In the genomic region with DNA sequence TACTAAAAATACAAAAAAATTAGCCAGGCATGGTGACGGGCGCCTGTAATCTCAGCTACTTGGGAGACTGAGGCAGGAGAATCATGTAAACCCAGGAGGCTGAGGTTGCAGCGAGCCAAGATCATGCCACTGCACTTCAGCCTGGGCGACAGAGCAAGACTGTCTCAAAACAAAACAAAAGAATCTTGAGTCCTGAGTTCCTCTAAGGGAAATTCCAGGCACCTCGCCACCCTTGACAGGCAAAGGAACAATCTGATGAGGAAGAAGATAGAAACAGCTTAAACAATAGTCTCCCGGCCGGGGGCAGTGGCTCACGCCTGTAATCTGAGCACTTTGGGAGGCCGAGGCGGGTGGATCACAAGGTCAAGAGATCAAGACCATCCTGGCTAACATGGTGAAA, we compare ENCODE assay signal across 7 cellular contexts. TPM values are rescaled to one million over a fixed set of nuclear protein-coding genes. Genes with fewer than 3 reads are reported as not detected.
DNase-seq lines count a peak whose midpoint lies in the region; ATAC-seq and TF ChIP-seq lines count a peak whose summit lies in the region.
"Not testable (repeated sequence)": the region's sequence is repeated elsewhere in the genome, so short reads cannot be mapped to it uniquely, and the experiment has no call there.

No MANE protein-coding gene starts in this region.

- H3K4me1 ChIP-seq in CD4-positive, CD25-positive, alpha-beta regulatory T cell (ENCODE audit: control insufficient read depth, insufficient read depth, low read length, poor library complexity, severe bottlenecking), result peaks cover 69% of the 10 kb centered on the region
- H3K4me1 ChIP-seq in OCI-LY1 (ENCODE audit: insufficient read depth, low read length, severe bottlenecking) (peaks cover 46% of the 10 kb centered on the region), gastrocnemius medialis (peaks cover 11 to 16% of the 10 kb centered on the region in 2 donors)
- H3K4me1 ChIP-seq in endodermal cell (ENCODE audit: control insufficient read depth, insufficient read depth, low read length); mesendoderm (ENCODE audit: control insufficient read depth, low read depth, low read length): not testable (repeated sequence)

- in situ Hi-C loops in gastrocnemius medialis (cut with MboI; ENCODE audit: low sequenced_read_pairs in 4 of 4), result loop anchor here in 1 of 4 donors (25.0 kb wide), 1 partner anchor 94 kb away; a partner anchor contains a TSS

- not testable (repeated sequence) for TF ChIP-seq POLR2A in gastrocnemius medialis (IDR thresholded peaks at IDR 0.05)

- H3K36me3 ChIP-seq in CD4-positive, CD25-positive, alpha-beta regulatory T cell (ENCODE audit: control insufficient read depth, insufficient read depth, low read length); OCI-LY1 (ENCODE audit: insufficient read depth, low read length); endodermal cell (ENCODE audit: control insufficient read depth, insufficient read depth, low read length); mesendoderm (ENCODE audit: control insufficient read depth, insufficient read depth, low read length); gastrocnemius medialis: not testable (repeated sequence)

- peaks cover 13 to 69% (median 35%) of the 10 kb centered on the region in 4 donors for H3K4me1 Mint-ChIP-seq in CD4-positive, CD25-positive, alpha-beta regulatory T cell
- H3K4me1 Mint-ChIP-seq in activated T-cell treated with anti-CD3 and anti-CD28 coated beads, Interleukin-2, amount 50 U/mL, for 24 hours (ENCODE audit: low read depth), result peaks cover 61% of the 10 kb centered on the region
- not testable (repeated sequence) for H3K4me1 Mint-ChIP-seq in endodermal cell

- intact Hi-C loops in gastrocnemius medialis (cut with DNase I; ENCODE audit: low total_unique reads), result not testable (repeated sequence)

- not testable (repeated sequence) for H2BK5ac ChIP-seq in mesendoderm (ENCODE audit: low read length)

- not testable (repeated sequence) for H3K18ac ChIP-seq in mesendoderm (ENCODE audit: low read length)

- H3K4me3 ChIP-seq in CD4-positive, CD25-positive, alpha-beta regulatory T cell (ENCODE audit: low read depth, low read length); OCI-LY1 (ENCODE audit: low read depth, low read length, poor library complexity, severe bottlenecking); endodermal cell (ENCODE audit: low read length); mesendoderm (ENCODE audit: low read length); gastrocnemius medialis: not testable (repeated sequence)

- not testable (repeated sequence) for ATAC-seq in CD4-positive, CD25-positive, alpha-beta regulatory T cell (ENCODE audit: low read depth in 2 of 2); gastrocnemius medialis

- not testable (repeated sequence) for H3K9me2 ChIP-seq in OCI-LY1 (ENCODE audit: low read depth, low read length)

- not testable (repeated sequence) for H3K27ac ChIP-seq in CD4-positive, CD25-positive, alpha-beta regulatory T cell (ENCODE audit: insufficient read depth, low read length, poor library complexity, severe bottlenecking); endodermal cell (ENCODE audit: low read depth, low read length); mesendoderm (ENCODE audit: low read depth, low read length)
- H3K27ac ChIP-seq in OCI-LY1 (ENCODE audit: low read depth, low read length, poor library complexity, severe bottlenecking) (peak overlapping the region; percentile 75), gastrocnemius medialis (peak overlapping the region in 3 of 4 donors; percentile 41 to 59 (median 50))

- not testable (repeated sequence) for H3K36me3 Mint-ChIP-seq in CD4-positive, CD25-positive, alpha-beta regulatory T cell; endodermal cell (ENCODE audit: low read depth)
- H3K36me3 Mint-ChIP-seq in activated T-cell treated with anti-CD3 and anti-CD28 coated beads, Interleukin-2, amount 50 U/mL, for 24 hours (ENCODE audit: low read depth), result peaks cover 25% of the 10 kb centered on the region

- H2BK120ac ChIP-seq in mesendoderm (ENCODE audit: low read depth, low read length), result not testable (repeated sequence)

- H4K8ac ChIP-seq in mesendoderm (ENCODE audit: low read depth, low read length), result not testable (repeated sequence)

- H3K9me3 Mint-ChIP-seq in CD4-positive, CD25-positive, alpha-beta regulatory T cell; activated T-cell treated with anti-CD3 and anti-CD28 coated beads, Interleukin-2, amount 50 U/mL, for 24 hours; endodermal cell: not testable (repeated sequence)

- H3K23ac ChIP-seq in mesendoderm (ENCODE audit: low read length), result not testable (repeated sequence)

- H3K9me3 ChIP-seq in CD4-positive, CD25-positive, alpha-beta regulatory T cell (ENCODE audit: control insufficient read depth in 2 of 2, low read length in 2 of 2); OCI-LY1 (ENCODE audit: low read length); endodermal cell (ENCODE audit: control insufficient read depth, low read length); gastrocnemius medialis: not testable (repeated sequence)

- not testable (repeated sequence) for H3K27me3 ChIP-seq in CD4-positive, CD25-positive, alpha-beta regulatory T cell (ENCODE audit: control insufficient read depth, insufficient read depth, low read length); OCI-LY1 (ENCODE audit: insufficient read depth, low read length); endodermal cell (ENCODE audit: control insufficient read depth, insufficient read depth, low read length, poor library complexity, severe bottlenecking); mesendoderm (ENCODE audit: insufficient read depth, low read length, poor library complexity); gastrocnemius medialis

- not testable (repeated sequence) for H3K4ac ChIP-seq in mesendoderm (ENCODE audit: low read depth, low read length)

- H3K9ac ChIP-seq in OCI-LY1 (ENCODE audit: low read length); endodermal cell (ENCODE audit: extremely low read depth, low read length, poor library complexity, severe bottlenecking); mesendoderm (ENCODE audit: low read length): not testable (repeated sequence)

- TF ChIP-seq CTCF in OCI-LY1 (IDR thresholded peaks at IDR 0.05; ENCODE audit: low read length); endodermal cell (conservative IDR thresholded peaks at IDR 0.05); gastrocnemius medialis (IDR thresholded peaks at IDR 0.05 in 4 of 5, conservative IDR thresholded peaks at IDR 0.05 in 1 of 5): not testable (repeated sequence)

- H3K27me3 Mint-ChIP-seq in CD4-positive, CD25-positive, alpha-beta regulatory T cell; activated T-cell treated with anti-CD3 and anti-CD28 coated beads, Interleukin-2, amount 50 U/mL, for 24 hours; endodermal cell (ENCODE audit: insufficient read depth): not testable (repeated sequence)

- H3K79me2 ChIP-seq in OCI-LY1 (ENCODE audit: insufficient read depth, low read length); mesendoderm (ENCODE audit: control insufficient read depth, insufficient read depth, low read length): not testable (repeated sequence)

- H3K4me2 ChIP-seq in OCI-LY1 (ENCODE audit: low read length); mesendoderm (ENCODE audit: low read length): not testable (repeated sequence)

- not testable (repeated sequence) for H4K5ac ChIP-seq in mesendoderm (ENCODE audit: low read length)

- not testable (repeated sequence) for H4K20me1 ChIP-seq in OCI-LY1 (ENCODE audit: insufficient read depth, low read length)

- peak overlapping the region in 2 of 4 donors; percentile 22 to 56 for H3K4me3 Mint-ChIP-seq in CD4-positive, CD25-positive, alpha-beta regulatory T cell
- not testable (repeated sequence) for H3K4me3 Mint-ChIP-seq in activated T-cell treated with anti-CD3 and anti-CD28 coated beads, Interleukin-2, amount 50 U/mL, for 24 hours; endodermal cell

- not testable (repeated sequence) for H3K56ac ChIP-seq in mesendoderm (ENCODE audit: low read length)

- not testable (repeated sequence) for H3K79me1 ChIP-seq in mesendoderm (ENCODE audit: low read length)

- DNase-seq in CD4-positive, CD25-positive, alpha-beta regulatory T cell; activated T-cell treated with anti-CD3 and anti-CD28 coated beads, Interleukin-2, amount 50 U/mL, for 24 hours; gastrocnemius medialis: not testable (repeated sequence)
- DNase-seq in endodermal cell (peak; percentile 53), iPS-NIHi7 (ENCODE audit: extremely low spot score) (peak; percentile 1), mesendoderm (peak; percentile 76)

- peak overlapping the region; percentile 42 to 63 (median 54) for H3K27ac Mint-ChIP-seq in CD4-positive, CD25-positive, alpha-beta regulatory T cell
- H3K27ac Mint-ChIP-seq in activated T-cell treated with anti-CD3 and anti-CD28 coated beads, Interleukin-2, amount 50 U/mL, for 24 hours, result peak overlapping the region; percentile 44
- H3K27ac Mint-ChIP-seq in endodermal cell, result peak overlapping the region; percentile 35

- H2BK15ac ChIP-seq in mesendoderm (replicated peaks; ENCODE audit: low read depth), result not testable (repeated sequence)

- 70 to 82% methylated on average over 4 to 10 of the region's 10 CpGs for WGBS in endodermal cell (ENCODE audit: insufficient coverage in 1 of 2, insufficient read length in 1 of 2), 2 experiments
- WGBS in mesendoderm (ENCODE audit: extremely low coverage, insufficient coverage, low lambda C conversion rate), result no CpG with 5 or more reads among the region's 10 CpGs

- H2AFZ ChIP-seq in OCI-LY1 (ENCODE audit: low read length), result not testable (repeated sequence)

- not testable (repeated sequence) for H3F3A ChIP-seq in OCI-LY1 (ENCODE audit: insufficient read depth, low read length)

- not testable (repeated sequence) for H2AK5ac ChIP-seq in mesendoderm (ENCODE audit: low read length)

RNA-seq across cellular contexts. Expression of a gene that starts 4.5 kb away (rescaled TPM):
- 21.9 TPM for total RNA-seq in CD4-positive, CD25-positive, alpha-beta regulatory T cell
- polyA plus RNA-seq in CD4-positive, CD25-positive, alpha-beta regulatory T cell, result 10 to 100 TPM in 2 of 4 donors, 1 to 10 TPM in 2; 8.3 to 10.5 (median 9.4) TPM
- total RNA-seq in endodermal cell, result 10 to 100 TPM; 11.5 to 12.3 TPM
- 14.3 TPM for polyA plus RNA-seq in endodermal cell (2013, experiment 1 of 2)
- 13.6 TPM for polyA plus RNA-seq in endodermal cell (2013, experiment 2 of 2)
- polyA plus RNA-seq in mesendoderm (2013, experiment 1 of 2), result 12.5 TPM
- 11.8 TPM for polyA plus RNA-seq in mesendoderm (2013, experiment 2 of 2)
- 10 to 100 TPM in 1 of 4 donors, 1 to 10 TPM in 3; 6.1 to 14.3 (median 6.8) TPM for total RNA-seq in gastrocnemius medialis

RNA-seq across cellular contexts. Expression of a gene that starts 21.8 kb away (rescaled TPM):
- 64.6 TPM for total RNA-seq in CD4-positive, CD25-positive, alpha-beta regulatory T cell
- 10 to 100 TPM; 11.7 to 13.5 (median 12.5) TPM for polyA plus RNA-seq in CD4-positive, CD25-positive, alpha-beta regulatory T cell
- 10 to 100 TPM in 1 of 2 donors, 1 to 10 TPM in 1; 6.7 to 18.3 TPM for total RNA-seq in endodermal cell
- 52.0 TPM for polyA plus RNA-seq in endodermal cell (2013, experiment 1 of 2)
- 47.9 TPM for polyA plus RNA-seq in endodermal cell (2013, experiment 2 of 2)
- 14.8 TPM for polyA plus RNA-seq in mesendoderm (2013, experiment 1 of 2)
- polyA plus RNA-seq in mesendoderm (2013, experiment 2 of 2), result 15.4 TPM
- 1 to 10 TPM in 1 of 4 donors, under 1 TPM in 3; 0.51 to 1.9 (median 0.88) TPM for total RNA-seq in gastrocnemius medialis

RNA-seq across cellular contexts. Expression of a gene that starts 26.7 kb away (rescaled TPM):
- total RNA-seq in CD4-positive, CD25-positive, alpha-beta regulatory T cell, result 38.3 TPM
- 1 to 10 TPM; 1.8 to 3.7 (median 2.7) TPM for polyA plus RNA-seq in CD4-positive, CD25-positive, alpha-beta regulatory T cell
- 10 to 100 TPM; 33.9 to 36.7 TPM for total RNA-seq in endodermal cell
- polyA plus RNA-seq in endodermal cell (2013, experiment 1 of 2), result 17.6 TPM
- 14.2 TPM for polyA plus RNA-seq in endodermal cell (2013, experiment 2 of 2)
- 15.8 TPM for polyA plus RNA-seq in mesendoderm (2013, experiment 1 of 2)
- polyA plus RNA-seq in mesendoderm (2013, experiment 2 of 2), result 14.6 TPM
- 1 to 10 TPM; 2.4 to 9.1 (median 6.0) TPM for total RNA-seq in gastrocnemius medialis

RNA-seq across cellular contexts. Expression of a gene that starts 57.4 kb away (rescaled TPM):
- 124 TPM for total RNA-seq in CD4-positive, CD25-positive, alpha-beta regulatory T cell
- polyA plus RNA-seq in CD4-positive, CD25-positive, alpha-beta regulatory T cell, result 1 to 10 TPM; 5.8 to 8.9 (median 7.1) TPM
- total RNA-seq in endodermal cell, result 10 to 100 TPM; 34.5 to 37.0 TPM
- 15.5 TPM for polyA plus RNA-seq in endodermal cell (2013, experiment 1 of 2)
- 14.7 TPM for polyA plus RNA-seq in endodermal cell (2013, experiment 2 of 2)
- polyA plus RNA-seq in mesendoderm (2013, experiment 1 of 2), result 2.6 TPM
- polyA plus RNA-seq in mesendoderm (2013, experiment 2 of 2), result 2.2 TPM
- total RNA-seq in gastrocnemius medialis, result 1 to 10 TPM; 1.7 to 6.2 (median 3.6) TPM
